ENCODE assay signal across 8 cellular contexts in genomic region chr1:22451702-22452400, GRCh38. TPM values are rescaled to one million over a fixed set of nuclear protein-coding genes. Genes with fewer than 3 reads are reported as not detected.
DNase-seq lines count a peak whose midpoint lies in the region; ATAC-seq, FAIRE-seq and TF ChIP-seq lines count a peak whose summit lies in the region.

Gene ZBTB40 (plus strand): TSS chr1:22451851. CDS start chr1:22489949, 38,098 bp downstream.

- in situ Hi-C loops in ACHN (cut with HindIII; ENCODE audit: low pct_ligation_motif_present, low pct_unique_long_range_greater_than_20kb, low sequenced_read_pairs) = no loop called here

- no peak for TF ChIP-seq CTCF in WI38 (IDR thresholded peaks at IDR 0.05; ENCODE audit: low read depth, low read length)
- no peak for TF ChIP-seq CTCF in bronchial epithelial cell (IDR thresholded peaks at IDR 0.05; ENCODE audit: insufficient read depth, low read length, severe bottlenecking)

- FAIRE-seq in bronchial epithelial cell (lab: Jason Lieb, UNC) (no peak), small intestine (lab: Jason Lieb, UNC) (no peak)

- ATAC-seq in GM18870 (IDR thresholded peaks at IDR 0.05; ENCODE audit: unreplicated experiment) (peak; percentile 70), HG03135 (IDR thresholded peaks at IDR 0.05; ENCODE audit: unreplicated experiment) (peak; percentile 80)

- no peaks in the 10 kb centered on the region for H3K9me3 ChIP-seq in small intestine (ENCODE audit: control insufficient read depth, low read depth)

- peak within 1 kb of the TSS; percentile 87 to 95 for H3K27ac ChIP-seq in small intestine (ENCODE audit: low read depth in 1 of 2, low read length in 1 of 2)

- peak; percentile 93 for DNase-seq in ACHN
- peak; percentile 96 for DNase-seq in NCI-H2196 treated with DMSO at 0.1 percent for 48 hours (lab: John Stamatoyannopoulos, UW; ENCODE audit: unreplicated experiment)
- DNase-seq in bronchial epithelial cell (ENCODE audit: low read depth) = peak; percentile 82
- peak; percentile 97 for DNase-seq in iPS-NIHi11 (ENCODE audit: low spot score)
- DNase-seq in small intestine = peak; percentile 96

- no peaks in the 10 kb centered on the region for H3K36me3 ChIP-seq in bronchial epithelial cell (ENCODE audit: control insufficient read depth, insufficient read depth, low read length)
- no peaks in the 10 kb centered on the region for H3K36me3 ChIP-seq in small intestine (ENCODE audit: control insufficient read depth in 2 of 2, insufficient read depth in 2 of 2, low read length in 2 of 2)

- H3K4me3 ChIP-seq in WI38 (ENCODE audit: low read depth, low read length) = peak within 1 kb of the TSS; percentile 89
- peak within 1 kb of the TSS; percentile 86 for H3K4me3 ChIP-seq in bronchial epithelial cell (ENCODE audit: low read depth, low read length)
- H3K4me3 ChIP-seq in small intestine (ENCODE audit: low read depth in 1 of 2, low read length in 2 of 2) = peak within 1 kb of the TSS; percentile 78 to 85

- H3K27me3 ChIP-seq in bronchial epithelial cell (ENCODE audit: control insufficient read depth, insufficient read depth, low read length) = no peaks in the 10 kb centered on the region
- H3K27me3 ChIP-seq in small intestine (ENCODE audit: control insufficient read depth in 2 of 2, insufficient read depth in 2 of 2, low read length in 2 of 2) = no peaks in the 10 kb centered on the region

- H3K4me1 ChIP-seq in small intestine (ENCODE audit: control insufficient read depth in 2 of 2, insufficient read depth in 1 of 2, low read depth in 1 of 2, low read length in 1 of 2) = no peaks in the 10 kb centered on the region

- 0% methylated on average over 55 to 66 of the region's 66 CpGs for WGBS in small intestine, 3 donors

RNA-seq across cellular contexts. Expression of gene ZBTB40, which starts in this region (rescaled TPM):
- total RNA-seq in bronchial epithelial cell = 7.4 and 9.9 TPM in 2 replicates
- 1 to 10 TPM; 4.1 to 6.8 (median 6.5) TPM for polyA plus RNA-seq in small intestine

Comparison
In these comparisons a context has a peak if more than half of its experiments do, and no peak if none do; other contexts are left out.
1. Peak in every context shown above with its lines: DNase-seq, ATAC-seq, H3K4me3 ChIP-seq and H3K27ac ChIP-seq.